Comparison of ENCODE assay signal across 8 cellular contexts in genomic region chr3:71389911-71390573, GRCh38.
DNase-seq lines count a peak whose midpoint lies in the region; ATAC-seq and TF ChIP-seq lines count a peak whose summit lies in the region.

No MANE protein-coding gene starts in this region.

- TF ChIP-seq CTCF in IMR-90 (conservative IDR thresholded peaks at IDR 0.05; ENCODE audit: low read depth, low read length) (no peak), fibroblast of pulmonary artery (IDR thresholded peaks at IDR 0.05; ENCODE audit: low read length, missing control alignments) (no peak), osteoblast (IDR thresholded peaks at IDR 0.05; ENCODE audit: extremely low read depth, low read depth, low read length) (no peak)

- BruUV-seq in IMR-90 (replicated peaks; lab: Mats Ljungman, UMichigan): no TSS peak

- H4K5ac ChIP-seq in IMR-90 (ENCODE audit: low read depth, low read length): no peak overlapping the region

- CTCF ChIA-PET in IMR-90 (lab: Yijun Ruan, JAX): interaction anchor here (0.6 to 0.7 kb wide), 2 partner anchors 25 to 1072 kb away, joined by 5 read pairs; no protein-coding TSS in a partner anchor

- no peaks in the 10 kb centered on the region for H3K9me3 ChIP-seq in IMR-90 (ENCODE audit: control insufficient read depth, insufficient read depth, low read length)
- no peaks in the 10 kb centered on the region for H3K9me3 ChIP-seq in osteoblast (ENCODE audit: low read depth, low read length)

- peak overlapping the region; percentile 80 for H3K23ac ChIP-seq in IMR-90 (ENCODE audit: low read depth, low read length)

- H4K20me1 ChIP-seq in IMR-90 (ENCODE audit: insufficient read depth, low read length): no peaks in the 10 kb centered on the region
- peaks cover 10% of the 10 kb centered on the region for H4K20me1 ChIP-seq in osteoblast (ENCODE audit: insufficient read depth, low read length)

- H2AFZ ChIP-seq in ACC112 (ENCODE audit: low read length, unreplicated experiment): no peak overlapping the region
- H2AFZ ChIP-seq in IMR-90 (replicated peaks; ENCODE audit: low read length, poor library complexity): peak overlapping the region; percentile 76
- peak overlapping the region; percentile 0 for H2AFZ ChIP-seq in osteoblast (ENCODE audit: low read length)

- H3K56ac ChIP-seq in IMR-90 (ENCODE audit: extremely low read depth, insufficient read depth, low read length): peak overlapping the region; percentile 16; the same call in 1 of the 2 replicates

- H3K79me2 ChIP-seq in ACC112 (ENCODE audit: control insufficient read depth, insufficient read depth, low read length, unreplicated experiment) (no peaks in the 10 kb centered on the region), osteoblast (ENCODE audit: insufficient read depth, low read length) (peaks cover 65% of the 10 kb centered on the region)

- H2BK15ac ChIP-seq in IMR-90 (ENCODE audit: low read depth, low read length): peak overlapping the region; percentile 5; the same call in 1 of the 3 replicates

- H3K4ac ChIP-seq in IMR-90 (ENCODE audit: low read depth, low read length): peak overlapping the region; percentile 78

- H2BK20ac ChIP-seq in IMR-90 (ENCODE audit: low read depth, low read length): peak overlapping the region; percentile 79

- H3K27me3 ChIP-seq in ACC112 (ENCODE audit: insufficient read depth, low read length) (no peaks in the 10 kb centered on the region), IMR-90 (ENCODE audit: control insufficient read depth, insufficient read depth, low read length) (no peaks in the 10 kb centered on the region), osteoblast (ENCODE audit: insufficient read depth, low read length) (no peaks in the 10 kb centered on the region)

- no peaks in the 10 kb centered on the region for H3K36me3 ChIP-seq in ACC112 (ENCODE audit: insufficient read depth, low read length)
- no peaks in the 10 kb centered on the region for H3K36me3 ChIP-seq in IMR-90 (ENCODE audit: control insufficient read depth, insufficient read depth, low read length)
- no peaks in the 10 kb centered on the region for H3K36me3 ChIP-seq in osteoblast (ENCODE audit: insufficient read depth, low read length)

- H3K18ac ChIP-seq in IMR-90 (ENCODE audit: low read depth, low read length): peak overlapping the region; percentile 16; the same call in 1 of the 2 replicates

- TF ChIP-seq RAD21 in IMR-90 (IDR thresholded peaks at IDR 0.05; ENCODE audit: low read length): no peak

- H2BK5ac ChIP-seq in IMR-90 (ENCODE audit: low read depth, low read length, poor library complexity, severe bottlenecking): peak overlapping the region; percentile 0

- no peak overlapping the region for H3K27ac ChIP-seq in ACC112 (ENCODE audit: low read depth, low read length)
- peak overlapping the region; percentile 16 for H3K27ac ChIP-seq in IMR-90 (ENCODE audit: insufficient read depth, low read length)
- peak overlapping the region; percentile 53 for H3K27ac ChIP-seq in osteoblast (ENCODE audit: low read depth, low read length)

- peak overlapping the region; percentile 5; the same call in 1 of the 2 replicates for H2AK5ac ChIP-seq in IMR-90 (ENCODE audit: low read depth, low read length)

- POLR2A ChIA-PET in IMR-90 (lab: Charles Lee; ENCODE audit: unreplicated experiment): interaction anchor here (0.6 to 0.9 kb wide), 2 partner anchors 8 to 189 kb away, joined by 3 to 13 read pairs; no protein-coding TSS in a partner anchor

- intact Hi-C loops in IMR-90 (cut with micrococcal nuclease): no loop called here

- peaks cover 7 to 20% of the 10 kb centered on the region in 2 experiments for H3K79me1 ChIP-seq in IMR-90 (ENCODE audit: low read depth in 1 of 2, low read length in 2 of 2)

- dilution Hi-C loops in IMR-90 (cut with HindIII; ENCODE audit: low sequenced_read_pairs, unreplicated experiment): no loop called here

- H2BK120ac ChIP-seq in IMR-90 (ENCODE audit: low read depth, low read length): peak overlapping the region; percentile 80

- peaks cover 5% of the 10 kb centered on the region for H3K9me1 ChIP-seq in IMR-90 (ENCODE audit: insufficient read depth, low read length)

- H3K4me1 ChIP-seq in ACC112 (ENCODE audit: control insufficient read depth, insufficient read depth, low read length, unreplicated experiment) (peaks cover 6% of the 10 kb centered on the region), IMR-90 (ENCODE audit: control insufficient read depth, insufficient read depth, low read length) (peaks cover 5% of the 10 kb centered on the region), osteoblast (ENCODE audit: insufficient read depth, low read length) (peaks cover 25% of the 10 kb centered on the region)

- WGBS in IMR-90 (ENCODE audit: extremely low coverage in 2 of 2, insufficient read length in 1 of 2), 2 experiments: no CpG with 5 or more reads among the region's 9 CpGs

- H2AK9ac ChIP-seq in IMR-90 (replicated peaks; ENCODE audit: low read depth, low read length, poor library complexity): no peak overlapping the region

- H3K4me3 ChIP-seq in ACC112 (ENCODE audit: low read depth, low read length) (0 out of 2 replicates have a peak overlapping the region, but pooled peaks have one; percentile 13), IMR-90 (ENCODE audit: insufficient read depth, low read depth, low read length) (no peak overlapping the region; the same call in 1 of the 2 replicates), fibroblast of pulmonary artery (replicated peaks; ENCODE audit: low read depth, low read length) (peak overlapping the region; percentile 8), osteoblast (ENCODE audit: insufficient read depth, low read length) (peak overlapping the region; percentile 18)

- H3K9ac ChIP-seq in IMR-90 (ENCODE audit: low read depth, low read length): no peak overlapping the region

- peak; percentile 71 for ATAC-seq in IMR-90 (ENCODE audit: low read depth)
- no peak for ATAC-seq in HG03175 (IDR thresholded peaks at IDR 0.05; ENCODE audit: unreplicated experiment)

- DNase-seq in IMR-90: peak; percentile 65
- peak; percentile 26 to 35 for DNase-seq in activated CD4-positive, alpha-beta T cell treated with anti-CD3 and anti-CD28 coated beads, Interleukin-2, amount 50 U/mL, for 48 hours
- peak; percentile 67 for DNase-seq in fibroblast of pulmonary artery (ENCODE audit: low read depth)
- no peak for DNase-seq in osteoblast (ENCODE audit: insufficient read length, low spot score, missing footprints)
- DNase-seq in NCI-H1930 (lab: John Stamatoyannopoulos, UW): no peak
- DNase-seq in NCI-H2081 treated with DMSO at 0.1 percent for 48 hours (lab: John Stamatoyannopoulos, UW): no peak

- peak overlapping the region in 1 of 2 experiments; percentile 18; a peak in 1 of 4 replicates for H4K8ac ChIP-seq in IMR-90 (ENCODE audit: low read depth in 2 of 2, low read length in 2 of 2)

- peak overlapping the region; percentile 69 for H3K14ac ChIP-seq in IMR-90 (replicated peaks; ENCODE audit: low read depth, low read length)

- H4K91ac ChIP-seq in IMR-90 (ENCODE audit: insufficient read depth, low read depth, low read length): peak overlapping the region; percentile 45; the same call in 1 of the 2 replicates

- TF ChIP-seq POLR2A in IMR-90 (IDR thresholded peaks at IDR 0.05; ENCODE audit: low read depth, low read length): no peak

- H3K4me2 ChIP-seq in IMR-90 (ENCODE audit: low read depth, low read length) (peak overlapping the region; percentile 69), osteoblast (ENCODE audit: insufficient read depth, low read length) (peak overlapping the region; percentile 73)

- in situ Hi-C loops in IMR-90 (cut with MboI; ENCODE audit: low sequenced_read_pairs): no loop called here

TF ChIP-seq in IMR-90, 13 proteins besides CTCF, POLR2A, EP300 and RAD21:
- TF ChIP-seq MAFK (IDR thresholded peaks at IDR 0.05; ENCODE audit: low read depth, low read length): peak; percentile 54
- TF ChIP-seq CHD1 (IDR thresholded peaks at IDR 0.05; ENCODE audit: low read depth, low read length): no peak

Comparison
In these comparisons a context has a peak if more than half of its experiments do, and no peak if none do; other contexts are left out.
1. DNase-seq: peak in IMR-90 (single experiment), activated CD4-positive, alpha-beta T cell treated with anti-CD3 and anti-CD28 coated beads, Interleukin-2, amount 50 U/mL, for 48 hours (2 of 2) and fibroblast of pulmonary artery (single experiment); none in osteoblast (single experiment), NCI-H1930 (0 of 2) and NCI-H2081 treated with DMSO at 0.1 percent for 48 hours (single experiment).